In genomic region chr2:64599469-64599868, GRCh38 we compare ENCODE assay signal across 21 cellular contexts. TPM values are rescaled to one million over a fixed set of nuclear protein-coding genes. Genes with fewer than 3 reads are reported as not detected.
DNase-seq lines count a peak whose midpoint lies in the region; ATAC-seq and TF ChIP-seq lines count a peak whose summit lies in the region.
"Had no signal": no experiment of that assay in that cellular context is flagged by ENCODE, and none has a peak within 500 bp of the region (broad histone marks: within the 10 kb centered on the region; RNA-seq: fewer than 3 reads in every experiment).

No MANE protein-coding gene starts in this region.

- H3K27ac Mint-ChIP-seq in activated naive CD8-positive, alpha-beta T cell treated with anti-CD3 and anti-CD28 coated beads, Interleukin-2, amount 10 ng/mL, durations not matched to agents 7 days and 5 days = peak overlapping the region; percentile 34
- no peak overlapping the region for H3K27ac Mint-ChIP-seq in activated naive CD8-positive, alpha-beta T cell treated with anti-CD3 and anti-CD28 coated beads for 36 hours
- H3K27ac Mint-ChIP-seq: activated naive CD8-positive, alpha-beta T cell had no signal

- H2AFZ ChIP-seq in PC-3 (ENCODE audit: low read length) = no peak overlapping the region

- no peak for DNase-seq in activated naive CD8-positive, alpha-beta T cell treated with anti-CD3 and anti-CD28 coated beads, Interleukin-2, amount 10 ng/mL, durations not matched to agents 7 days and 5 days
- no peak for DNase-seq in activated naive CD8-positive, alpha-beta T cell treated with anti-CD3 and anti-CD28 coated beads for 36 hours
- peak; percentile 54 for DNase-seq in PC-3
- DNase-seq in left lobe of liver (ENCODE audit: low spot score) = no peak
- DNase-seq in thyroid gland = peak; percentile 53 to 71
- DNase-seq in activated CD4-positive, alpha-beta T cell treated with anti-CD3 and anti-CD28 coated beads, Interleukin-2, amount 50 U/mL, for 48 hours = no peak
- DNase-seq: activated CD4-positive, alpha-beta T cell treated with anti-CD3 and anti-CD28 coated beads, Interleukin-2, amount 50 U/mL, for 4 hours; activated T-cell treated with anti-CD3 and anti-CD28 coated beads, Interleukin-2, amount 50 U/mL, for 4 hours; CD4-positive, alpha-beta memory T cell; dorsolateral prefrontal cortex; glutamatergic neuron; KBM-7; mesenchymal stem cell; NCI-H1048; NCI-H748 treated with DMSO at 0.1 percent for 48 hours; Peyer's patch; retina had no signal

- peaks cover 1% of the 10 kb centered on the region for H3K9me3 Mint-ChIP-seq in activated naive CD8-positive, alpha-beta T cell treated with anti-CD3 and anti-CD28 coated beads, Interleukin-2, amount 10 ng/mL, durations not matched to agents 7 days and 5 days
- H3K9me3 Mint-ChIP-seq in activated naive CD8-positive, alpha-beta T cell treated with anti-CD3 and anti-CD28 coated beads for 36 hours = peaks cover 3% of the 10 kb centered on the region
- H3K9me3 Mint-ChIP-seq: activated T-cell treated with anti-CD3 and anti-CD28 coated beads, Interleukin-2, amount 50 U/mL, for 4 hours; CD4-positive, alpha-beta memory T cell had no signal

- H3F3A ChIP-seq in PC-3 (ENCODE audit: low read length, unreplicated experiment) = peaks cover 6% of the 10 kb centered on the region

- TF ChIP-seq CTCF in PC-3 (conservative IDR thresholded peaks at IDR 0.05; ENCODE audit: low read depth, low read length) = no peak
- TF ChIP-seq CTCF in thyroid gland (IDR thresholded peaks at IDR 0.05) = no peak
- no peak for TF ChIP-seq CTCF in gastroesophageal sphincter (IDR thresholded peaks at IDR 0.05)

- TF ChIP-seq POLR2A in thyroid gland (IDR thresholded peaks at IDR 0.05) (no peak), gastroesophageal sphincter (IDR thresholded peaks at IDR 0.05) (no peak)

- no peak overlapping the region for H3K9ac ChIP-seq in PC-3 (ENCODE audit: low read length)

- WGBS in thyroid gland, 2 donors = 30 to 33% methylated on average over 3 of the region's 3 CpGs
- WGBS in gastroesophageal sphincter (ENCODE audit: low coverage in 1 of 2), 2 donors = 89% methylated on average over 2 of the region's 3 CpGs; no CpG with 5 or more reads in 1 of the 2 donors

- H3K27me3 Mint-ChIP-seq in activated naive CD8-positive, alpha-beta T cell treated with anti-CD3 and anti-CD28 coated beads, Interleukin-2, amount 10 ng/mL, durations not matched to agents 7 days and 5 days = peaks cover 1% of the 10 kb centered on the region
- no peaks in the 10 kb centered on the region for H3K27me3 Mint-ChIP-seq in activated naive CD8-positive, alpha-beta T cell treated with anti-CD3 and anti-CD28 coated beads for 36 hours
- H3K27me3 Mint-ChIP-seq: activated naive CD8-positive, alpha-beta T cell; CD4-positive, alpha-beta memory T cell had no signal

- no peak overlapping the region for H3K4me3 Mint-ChIP-seq in activated naive CD8-positive, alpha-beta T cell treated with anti-CD3 and anti-CD28 coated beads, Interleukin-2, amount 10 ng/mL, durations not matched to agents 7 days and 5 days
- H3K4me3 Mint-ChIP-seq in activated naive CD8-positive, alpha-beta T cell treated with anti-CD3 and anti-CD28 coated beads for 36 hours = no peak overlapping the region
- H3K4me3 Mint-ChIP-seq: activated naive CD8-positive, alpha-beta T cell; activated T-cell treated with anti-CD3 and anti-CD28 coated beads, Interleukin-2, amount 50 U/mL, for 4 hours; CD4-positive, alpha-beta memory T cell; neural crest cell had no signal

- CTCF ChIA-PET in PC-3 (lab: Charles Lee) = interaction anchor here (0.6 kb wide), 1 partner anchor 58 kb away, joined by 3 read pairs; no protein-coding TSS in a partner anchor

- no peak for ATAC-seq in activated naive CD8-positive, alpha-beta T cell treated with anti-CD3 and anti-CD28 coated beads, Interleukin-2, amount 10 ng/mL, durations not matched to agents 7 days and 5 days (ENCODE audit: low read depth)
- ATAC-seq in PC-3 (no peak), left lobe of liver (peak; percentile 60), gastroesophageal sphincter (no peak), GM21360 (IDR thresholded peaks at IDR 0.05; ENCODE audit: unreplicated experiment) (no peak)
- ATAC-seq: activated T-cell treated with anti-CD3 and anti-CD28 coated beads, Interleukin-2, amount 50 U/mL, for 4 hours had no signal

- H4K20me1 ChIP-seq in PC-3 (ENCODE audit: low read length) = no peaks in the 10 kb centered on the region

- H3K9me2 ChIP-seq in PC-3 (replicated peaks; ENCODE audit: low read length) = no peaks in the 10 kb centered on the region

- H3K4me1 Mint-ChIP-seq in activated naive CD8-positive, alpha-beta T cell treated with anti-CD3 and anti-CD28 coated beads, Interleukin-2, amount 10 ng/mL, durations not matched to agents 7 days and 5 days = peaks cover 7% of the 10 kb centered on the region
- H3K4me1 Mint-ChIP-seq in activated naive CD8-positive, alpha-beta T cell treated with anti-CD3 and anti-CD28 coated beads for 36 hours = peaks cover 3% of the 10 kb centered on the region
- H3K4me1 Mint-ChIP-seq: neural crest cell had no signal

- H3K27ac ChIP-seq in PC-3 (ENCODE audit: low read length) (no peak overlapping the region), thyroid gland (no peak overlapping the region), gastroesophageal sphincter (no peak overlapping the region)
- H3K27ac ChIP-seq: dorsolateral prefrontal cortex had no signal

- H3K4me3 ChIP-seq in PC-3 (ENCODE audit: low read length) = no peak overlapping the region
- H3K4me3 ChIP-seq in thyroid gland (replicated peaks in 1 of 3) = no peak overlapping the region
- no peak overlapping the region for H3K4me3 ChIP-seq in gastroesophageal sphincter
- H3K4me3 ChIP-seq: dorsolateral prefrontal cortex, Peyer's patch had no signal

- intact Hi-C loops in PC-3 (cut with micrococcal nuclease) (no loop called here), thyroid gland (cut with DNase I) (no loop called here)

- H3K9me3 ChIP-seq in PC-3 (ENCODE audit: low read length) = no peaks in the 10 kb centered on the region
- no peaks in the 10 kb centered on the region for H3K9me3 ChIP-seq in thyroid gland
- no peaks in the 10 kb centered on the region for H3K9me3 ChIP-seq in gastroesophageal sphincter
- H3K9me3 ChIP-seq: Peyer's patch had no signal

- no peaks in the 10 kb centered on the region for H3K36me3 Mint-ChIP-seq in activated naive CD8-positive, alpha-beta T cell treated with anti-CD3 and anti-CD28 coated beads, Interleukin-2, amount 10 ng/mL, durations not matched to agents 7 days and 5 days
- H3K36me3 Mint-ChIP-seq in activated naive CD8-positive, alpha-beta T cell treated with anti-CD3 and anti-CD28 coated beads for 36 hours = peaks cover under 1% of the 10 kb centered on the region
- H3K36me3 Mint-ChIP-seq: CD4-positive, alpha-beta memory T cell had no signal

- H3K4me1 ChIP-seq in PC-3 (ENCODE audit: insufficient read depth, low read length) = peaks cover 32% of the 10 kb centered on the region
- H3K4me1 ChIP-seq in thyroid gland = peaks cover 0 to 4% of the 10 kb centered on the region in 2 donors
- peaks cover 0 to 2% (median 0%) of the 10 kb centered on the region in 3 donors for H3K4me1 ChIP-seq in gastroesophageal sphincter

- peak overlapping the region; percentile 41 for H3K4me2 ChIP-seq in PC-3 (ENCODE audit: low read length)

- TF ChIP-seq EP300 in gastroesophageal sphincter (IDR thresholded peaks at IDR 0.05) = no peak

- POLR2A ChIA-PET in activated naive CD8-positive, alpha-beta T cell treated with anti-CD3 and anti-CD28 coated beads, Interleukin-2, amount 10 ng/mL, durations not matched to agents 7 days and 5 days (lab: Charles Lee) = no interaction called here
- POLR2A ChIA-PET in PC-3 (lab: Charles Lee; ENCODE audit: unreplicated experiment) = no interaction called here

- no TSS peak for BruUV-seq in PC-3 (replicated peaks; lab: Mats Ljungman, UMichigan)

- H3K27me3 ChIP-seq in PC-3 (ENCODE audit: low read length) = no peaks in the 10 kb centered on the region
- H3K27me3 ChIP-seq in thyroid gland = no peaks in the 10 kb centered on the region
- H3K27me3 ChIP-seq in gastroesophageal sphincter = no peaks in the 10 kb centered on the region
- H3K27me3 ChIP-seq: dorsolateral prefrontal cortex, Peyer's patch had no signal

- no peaks in the 10 kb centered on the region for H3K79me2 ChIP-seq in PC-3 (ENCODE audit: low read length)

- H3K36me3 ChIP-seq in PC-3 (ENCODE audit: low read depth, low read length) = no peaks in the 10 kb centered on the region
- no peaks in the 10 kb centered on the region for H3K36me3 ChIP-seq in thyroid gland
- H3K36me3 ChIP-seq in gastroesophageal sphincter = no peaks in the 10 kb centered on the region
- H3K36me3 ChIP-seq: Peyer's patch had no signal

RNA-seq across cellular contexts. Expression of gene SERTAD2, which starts 54.2 kb away (rescaled TPM):
- 10 to 100 TPM; 27.0 to 27.7 TPM for total RNA-seq in activated naive CD8-positive, alpha-beta T cell treated with anti-CD3 and anti-CD28 coated beads, Interleukin-2, amount 10 ng/mL, durations not matched to agents 7 days and 5 days
- 10 to 100 TPM; 22.7 to 23.3 TPM for total RNA-seq in activated naive CD8-positive, alpha-beta T cell treated with anti-CD3 and anti-CD28 coated beads for 36 hours
- total RNA-seq in PC-3 (2014; rRNA removed) (19.8 and 34.9 TPM in 2 replicates), left lobe of liver (13.8 TPM), thyroid gland (10 to 100 TPM; 13.7 to 17.3 (median 16.6) TPM), gastroesophageal sphincter (10 to 100 TPM; 13.9 to 18.5 (median 15.6) TPM)

Comparison
In these comparisons a context has a peak if more than half of its experiments do, and no peak if none do; other contexts are left out.
1. DNase-seq: peak in PC-3 (single experiment) and thyroid gland (2 of 2); none in activated naive CD8-positive, alpha-beta T cell treated with anti-CD3 and anti-CD28 coated beads, Interleukin-2, amount 10 ng/mL, durations not matched to agents 7 days and 5 days (single experiment), activated naive CD8-positive, alpha-beta T cell treated with anti-CD3 and anti-CD28 coated beads for 36 hours (single experiment), left lobe of liver (single experiment) and activated CD4-positive, alpha-beta T cell treated with anti-CD3 and anti-CD28 coated beads, Interleukin-2, amount 50 U/mL, for 48 hours (0 of 2).